Comparison of ENCODE assay signal across 2 cellular contexts in genomic region chr3:187873843-187874242, GRCh38.
TF ChIP-seq lines count a peak whose summit lies in the region.

No MANE protein-coding gene starts in this region.

TF ChIP-seq in liver, 16 proteins besides CTCF, POLR2A, EP300 and RAD21 (continued from another document):
- TF ChIP-seq REST (IDR thresholded peaks at IDR 0.05) (no peak), RXRA (IDR thresholded peaks at IDR 0.05) (no peak), FOXA1 (IDR thresholded peaks at IDR 0.05) (no peak)
TF ChIP-seq in liver: peak in this region for 2.

TF ChIP-seq in HepG2, 621 proteins besides CTCF, POLR2A, EP300 and RAD21 (continued from another document):
- TF ChIP-seq PATZ1 (CRISPR knock-in tag; IDR thresholded peaks at IDR 0.05) = no peak
- TF ChIP-seq PCBP2 (optimal IDR thresholded peaks at IDR 0.05; ENCODE audit: low read depth, low read length, poor library complexity, severe bottlenecking) = no peak
- TF ChIP-seq ZNF180 (CRISPR knock-in tag; IDR thresholded peaks at IDR 0.05; ENCODE audit: borderline replicate concordance, low read depth) = no peak
- TF ChIP-seq FOXA1 (IDR thresholded peaks at IDR 0.05) = no peak
- TF ChIP-seq FOXA1 (CRISPR knock-in tag; IDR thresholded peaks at IDR 0.05) = no peak
- TF ChIP-seq ATM (IDR thresholded peaks at IDR 0.05; ENCODE audit: borderline replicate concordance) = no peak
